27 cellular contexts compared by ENCODE assay signal in the genomic region with DNA sequence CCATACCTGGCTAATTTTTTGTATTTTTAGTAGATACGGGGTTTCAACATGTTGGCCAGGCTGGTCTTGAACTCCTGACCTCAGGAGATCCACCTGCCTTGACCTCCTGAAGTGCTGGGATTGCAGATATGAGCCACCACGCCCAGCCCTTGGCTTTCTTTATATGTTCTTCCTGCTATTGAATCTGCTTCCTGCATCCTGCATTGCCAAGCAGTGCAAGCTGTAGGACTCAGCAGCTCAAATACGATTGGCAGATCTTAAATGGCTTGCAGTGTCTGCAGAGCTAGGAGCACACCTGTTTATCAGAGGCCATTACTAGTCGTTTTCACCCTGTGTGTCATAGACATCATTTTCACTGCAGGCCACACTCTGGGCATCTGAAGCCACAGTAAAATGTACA.
"Had no signal": no experiment of that assay in that cellular context is flagged by ENCODE, and none has a peak within 500 bp of the region (broad histone marks: within the 10 kb centered on the region; RNA-seq: fewer than 3 reads in every experiment).

No MANE protein-coding gene starts in this region.

- H3K27ac ChIP-seq: neural progenitor cell, neutrophil, pancreas, psoas muscle, right lobe of liver, skin epidermis, suprapubic skin, testis, tibial artery, upper lobe of left lung, vagina had no signal

- DNase-seq: naive thymus-derived CD4-positive, alpha-beta T cell; natural killer cell; nucleus accumbens; pancreas; psoas muscle; right cardiac atrium; right lobe of liver; stimulated activated CD4-positive, alpha-beta T cell treated with anti-CD3 and anti-CD28 coated beads, Interleukin-15, amount 100 ng/mL, for 24 hours; stimulated activated CD4-positive, alpha-beta T cell treated with anti-CD3 and anti-CD28 coated beads, Interleukin-2, amount 100 ng/mL, for 24 hours; stimulated activated CD4-positive, alpha-beta T cell treated with anti-CD3 and anti-CD28 coated beads, Interleukin-2, amount 100 ng/mL, for 48 hours; stimulated activated CD4-positive, alpha-beta T cell treated with anti-CD3 and anti-CD28 coated beads, Interleukin-4, amount 100 ng/mL, for 24 hours; stimulated activated naive B cell treated with anti-CD40 and anti-IgM and Interleukin-4, amounts not matched to agents 10 μg/mL and 1 μg/mL and 100 μg/mL, for 72 hours; stimulated activated naive CD4-positive, alpha-beta T cell treated with Interleukin-2 at 50 U/mL for 16 hours; substantia nigra; testis; tibial artery; trophoblast cell; upper lobe of left lung had no signal

- H3K4me3 ChIP-seq: neural progenitor cell, pancreas, psoas muscle, right lobe of liver, skin epidermis, suprapubic skin, testis, tibial artery, upper lobe of left lung, vagina had no signal

- FAIRE-seq: pancreas, urothelium cell line had no signal

- H3K27me3 ChIP-seq: neural progenitor cell, neutrophil, pancreas, right lobe of liver, suprapubic skin, testis, tibial artery, upper lobe of left lung, vagina had no signal

- H3K27ac Mint-ChIP-seq: naive thymus-derived CD4-positive, alpha-beta T cell; natural killer cell; nephron; neural progenitor cell; stimulated activated effector memory CD8-positive, alpha-beta T cell treated with anti-CD3 and anti-CD28 coated beads, Interleukin-12 subunit alpha, Interleukin-12 subunit beta, amount 100 ng/mL, for 72 hours; stimulated activated naive B cell treated with anti-CD40 and anti-IgM and Interleukin-4, amounts not matched to agents 10 μg/mL and 1 μg/mL and 100 μg/mL, for 72 hours; stimulated activated naive CD8-positive, alpha-beta T cell treated with anti-CD3 and anti-CD28 coated beads, Interleukin-15, Interleukin-2, amounts not matched to agents 100 ng/mL and 50 ng/mL, for 24 hours had no signal

- H3K9me3 Mint-ChIP-seq: nephron, neural progenitor cell had no signal

- H3K9me3 ChIP-seq: neutrophil, pancreas, psoas muscle, right lobe of liver, suprapubic skin, testis, tibial artery, upper lobe of left lung, vagina had no signal

- H3K4me3 Mint-ChIP-seq: naive thymus-derived CD4-positive, alpha-beta T cell; natural killer cell; nephron; neural progenitor cell; stimulated activated effector memory CD8-positive, alpha-beta T cell treated with anti-CD3 and anti-CD28 coated beads, Interleukin-12 subunit alpha, Interleukin-12 subunit beta, amount 100 ng/mL, for 72 hours; stimulated activated naive B cell treated with anti-CD40 and anti-IgM and Interleukin-4, amounts not matched to agents 10 μg/mL and 1 μg/mL and 100 μg/mL, for 72 hours; stimulated activated naive CD8-positive, alpha-beta T cell treated with anti-CD3 and anti-CD28 coated beads, Interleukin-15, Interleukin-2, amounts not matched to agents 100 ng/mL and 50 ng/mL, for 24 hours had no signal

- H3K36me3 Mint-ChIP-seq: natural killer cell; neural progenitor cell; stimulated activated effector memory CD8-positive, alpha-beta T cell treated with anti-CD3 and anti-CD28 coated beads, Interleukin-12 subunit alpha, Interleukin-12 subunit beta, amount 100 ng/mL, for 72 hours; stimulated activated naive B cell treated with anti-CD40 and anti-IgM and Interleukin-4, amounts not matched to agents 10 μg/mL and 1 μg/mL and 100 μg/mL, for 72 hours had no signal

- H3K36me3 ChIP-seq: neural progenitor cell, neutrophil, pancreas, right lobe of liver, suprapubic skin, tibial artery, upper lobe of left lung, vagina had no signal

- H3K4me1 Mint-ChIP-seq: naive thymus-derived CD4-positive, alpha-beta T cell; natural killer cell; nephron; neural progenitor cell; stimulated activated effector memory CD8-positive, alpha-beta T cell treated with anti-CD3 and anti-CD28 coated beads, Interleukin-12 subunit alpha, Interleukin-12 subunit beta, amount 100 ng/mL, for 72 hours; stimulated activated naive B cell treated with anti-CD40 and anti-IgM and Interleukin-4, amounts not matched to agents 10 μg/mL and 1 μg/mL and 100 μg/mL, for 72 hours had no signal

- H3K27me3 Mint-ChIP-seq: stimulated activated naive B cell treated with anti-CD40 and anti-IgM and Interleukin-4, amounts not matched to agents 10 μg/mL and 1 μg/mL and 100 μg/mL, for 72 hours; stimulated activated naive CD8-positive, alpha-beta T cell treated with anti-CD3 and anti-CD28 coated beads, Interleukin-15, Interleukin-2, amounts not matched to agents 100 ng/mL and 50 ng/mL, for 24 hours had no signal

- H3K4me1 ChIP-seq: neural progenitor cell, pancreas, psoas muscle, right lobe of liver, suprapubic skin, tibial artery, upper lobe of left lung, vagina had no signal

- ATAC-seq: naive thymus-derived CD4-positive, alpha-beta T cell; natural killer cell; pancreas; psoas muscle; right cardiac atrium; right lobe of liver; stimulated activated effector memory CD8-positive, alpha-beta T cell treated with anti-CD3 and anti-CD28 coated beads, Interleukin-12 subunit alpha, Interleukin-12 subunit beta, amount 100 ng/mL, for 72 hours had no signal
